In genomic region chr9:89871871-89872331, GRCh38 we compare ENCODE assay signal across 25 cellular contexts.
DNase-seq lines count a peak whose midpoint lies in the region; ATAC-seq and TF ChIP-seq lines count a peak whose summit lies in the region.
"Had no signal": no experiment of that assay in that cellular context is flagged by ENCODE, and none has a peak within 500 bp of the region (broad histone marks: within the 10 kb centered on the region; RNA-seq: fewer than 3 reads in every experiment).

No MANE protein-coding gene starts in this region.

- TF ChIP-seq CTCF in WERI-Rb-1 (IDR thresholded peaks at IDR 0.05; ENCODE audit: low read depth, low read length) (no peak), glutamatergic neuron (IDR thresholded peaks at IDR 0.05; ENCODE audit: partially characterized antibody, unreplicated experiment) (no peak), spleen (IDR thresholded peaks at IDR 0.05 in 8 of 11, conservative IDR thresholded peaks at IDR 0.05 in 3 of 11) (no peak)

- no peaks in the 10 kb centered on the region for H3K9me2 ChIP-seq in GM23248 (ENCODE audit: insufficient read depth)
- H3K9me2 ChIP-seq: SK-N-SH had no signal

- H3K27ac ChIP-seq in WERI-Rb-1 (no peak overlapping the region), spleen (no peak overlapping the region), GM23248 (no peak overlapping the region)
- H3K27ac ChIP-seq: colonic mucosa, neutrophil, suprapubic skin had no signal

- H3K4me3 Mint-ChIP-seq in glutamatergic neuron (ENCODE audit: unreplicated experiment) = no peak overlapping the region
- H3K4me3 Mint-ChIP-seq: CD8-positive, alpha-beta T cell; stimulated activated memory B cell treated with anti-CD40 and anti-IgM and Interleukin-4, amounts not matched to agents 10 μg/mL and 1 μg/mL and 100 μg/mL, for 72 hours had no signal

- H3K36me3 Mint-ChIP-seq in glutamatergic neuron (ENCODE audit: unreplicated experiment) = no peaks in the 10 kb centered on the region
- H3K36me3 Mint-ChIP-seq: CD8-positive, alpha-beta T cell; stimulated activated memory B cell treated with anti-CD40 and anti-IgM and Interleukin-4, amounts not matched to agents 10 μg/mL and 1 μg/mL and 100 μg/mL, for 72 hours had no signal

- no peaks in the 10 kb centered on the region for H4K20me1 ChIP-seq in GM23248 (ENCODE audit: insufficient read depth)

- no peak overlapping the region for H2AFZ ChIP-seq in GM23248

- H3K9me3 ChIP-seq in WERI-Rb-1 (ENCODE audit: severe bottlenecking) (no peaks in the 10 kb centered on the region), spleen (no peaks in the 10 kb centered on the region), GM23248 (ENCODE audit: low read depth) (no peaks in the 10 kb centered on the region)
- H3K9me3 ChIP-seq: colonic mucosa, esophagus squamous epithelium, gastroesophageal sphincter, neutrophil, SK-N-SH, suprapubic skin had no signal

- no peaks in the 10 kb centered on the region for H3K27me3 ChIP-seq in WERI-Rb-1 (ENCODE audit: insufficient read depth, low read depth, severe bottlenecking)
- no peaks in the 10 kb centered on the region for H3K27me3 ChIP-seq in spleen (replicated peaks in 1 of 7)
- no peaks in the 10 kb centered on the region for H3K27me3 ChIP-seq in GM23248 (replicated peaks; ENCODE audit: insufficient read depth)
- H3K27me3 ChIP-seq: colonic mucosa, esophagus squamous epithelium, gastroesophageal sphincter, neutrophil, suprapubic skin had no signal

- no peak overlapping the region for H3K9ac ChIP-seq in GM23248
- H3K9ac ChIP-seq: SK-N-SH had no signal

- H3K36me3 ChIP-seq in WERI-Rb-1 (no peaks in the 10 kb centered on the region), spleen (no peaks in the 10 kb centered on the region), GM23248 (ENCODE audit: low read depth) (no peaks in the 10 kb centered on the region)
- H3K36me3 ChIP-seq: colonic mucosa, esophagus squamous epithelium, gastroesophageal sphincter, neutrophil, suprapubic skin had no signal

- no peak for ATAC-seq in left lobe of liver
- no peak for ATAC-seq in GM19395 (IDR thresholded peaks at IDR 0.05; ENCODE audit: unreplicated experiment)
- ATAC-seq: CD8-positive, alpha-beta T cell; gastroesophageal sphincter; stimulated activated memory B cell treated with anti-CD40 and anti-IgM and Interleukin-4, amounts not matched to agents 10 μg/mL and 1 μg/mL and 100 μg/mL, for 72 hours had no signal

- H3K4me1 Mint-ChIP-seq in glutamatergic neuron (ENCODE audit: low read depth, unreplicated experiment) = peaks cover 10% of the 10 kb centered on the region

- H3K9me3 Mint-ChIP-seq in glutamatergic neuron (ENCODE audit: unreplicated experiment) = peaks cover 4% of the 10 kb centered on the region
- H3K9me3 Mint-ChIP-seq: CD8-positive, alpha-beta T cell; stimulated activated memory B cell treated with anti-CD40 and anti-IgM and Interleukin-4, amounts not matched to agents 10 μg/mL and 1 μg/mL and 100 μg/mL, for 72 hours had no signal

- H3K27ac Mint-ChIP-seq in glutamatergic neuron (ENCODE audit: unreplicated experiment) = no peak overlapping the region
- H3K27ac Mint-ChIP-seq: CD8-positive, alpha-beta T cell; stimulated activated memory B cell treated with anti-CD40 and anti-IgM and Interleukin-4, amounts not matched to agents 10 μg/mL and 1 μg/mL and 100 μg/mL, for 72 hours had no signal

- H3K4me1 ChIP-seq in spleen (peaks cover 0 to 5% (median 0%) of the 10 kb centered on the region in 6 donors), GM23248 (ENCODE audit: insufficient read depth) (no peaks in the 10 kb centered on the region)
- H3K4me1 ChIP-seq: colonic mucosa had no signal

- no peaks in the 10 kb centered on the region for H3K79me2 ChIP-seq in GM23248 (ENCODE audit: insufficient read depth)

- no peak for TF ChIP-seq POLR2A in spleen (IDR thresholded peaks at IDR 0.05)

- in situ Hi-C loops in GM23248 (cut with MboI) = no loop called here

- WGBS in spleen, 5 donors = 88 to 98% (median 96%) methylated on average over 2 to 5 of the region's 5 CpGs
- WGBS in GM23248 (ENCODE audit: low coverage in 1 of 2, low lambda C conversion rate in 2 of 2, missing lambda C conversion rate in 2 of 2), 2 experiments = 88% methylated on average over 5 of the region's 5 CpGs

- H3K4me3 ChIP-seq in WERI-Rb-1 (ENCODE audit: low read depth, low read length) = no peak overlapping the region
- H3K4me3 ChIP-seq in spleen = no peak overlapping the region
- H3K4me3 ChIP-seq in GM23248 = no peak overlapping the region
- H3K4me3 ChIP-seq: colonic mucosa, esophagus squamous epithelium, gastroesophageal sphincter, suprapubic skin had no signal

- intact Hi-C loops in spleen (cut with DNase I; ENCODE audit: low total_unique reads) = no loop called here

- H3K27me3 Mint-ChIP-seq in glutamatergic neuron (ENCODE audit: unreplicated experiment) = no peaks in the 10 kb centered on the region
- H3K27me3 Mint-ChIP-seq: stimulated activated memory B cell treated with anti-CD40 and anti-IgM and Interleukin-4, amounts not matched to agents 10 μg/mL and 1 μg/mL and 100 μg/mL, for 72 hours had no signal

- no peaks in the 10 kb centered on the region for H3F3A ChIP-seq in GM23248 (ENCODE audit: insufficient read depth)

- H3K4me2 ChIP-seq in GM23248 (ENCODE audit: unreplicated experiment) = no peak overlapping the region
- H3K4me2 ChIP-seq: SK-N-SH had no signal

- DNase-seq in WERI-Rb-1 = peak; percentile 4
- peak; percentile 5 for DNase-seq in glutamatergic neuron
- peak; percentile 38 for DNase-seq in left lobe of liver (ENCODE audit: low spot score)
- DNase-seq in spleen = peak; percentile 69
- no peak for DNase-seq in C1 segment of cervical spinal cord (lab: John Stamatoyannopoulos, UW)
- no peak for DNase-seq in GM23248
- DNase-seq: activated naive CD4-positive, alpha-beta T cell; activated T-cell treated with anti-CD3 and anti-CD28 coated beads, Interleukin-2, amount 50 U/mL, for 1 hour; amniotic stem cell; CD8-positive, alpha-beta T cell; colonic mucosa; esophagus squamous epithelium; IMR-90; mammary epithelial cell; NCI-H1092 treated with DMSO at 0.1 percent for 48 hours; NCI-H1930; NCI-H69; SK-N-SH; stimulated activated CD4-positive, alpha-beta T cell treated with anti-CD3 and anti-CD28 coated beads, Interleukin-4, amount 100 ng/mL, for 1 hour; T-helper 2 cell had no signal

Comparison
In these comparisons a context has a peak if more than half of its experiments do, and no peak if none do; other contexts are left out.
1. DNase-seq: peak in WERI-Rb-1 (single experiment), glutamatergic neuron (single experiment), left lobe of liver (single experiment) and spleen (single experiment); none in C1 segment of cervical spinal cord (0 of 14) and GM23248 (single experiment).